20 cellular contexts compared by ENCODE assay signal in the genomic region with DNA sequence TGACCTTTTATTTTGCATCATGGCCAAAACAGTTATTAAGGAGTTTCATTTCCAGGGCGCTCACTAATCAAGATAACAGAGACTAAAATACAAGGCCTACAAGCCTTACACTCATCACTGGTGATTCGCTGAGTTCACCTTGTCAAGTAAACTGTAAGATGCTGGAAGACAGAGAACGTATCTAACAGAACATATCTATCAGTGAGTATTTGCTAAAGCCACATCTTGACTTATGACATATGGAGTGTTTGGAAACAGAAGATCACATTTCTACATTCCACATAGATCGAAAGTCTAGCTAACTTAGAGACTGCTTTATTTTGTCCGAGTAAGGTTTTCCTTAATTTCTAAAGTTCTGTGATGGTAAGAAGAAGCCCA.
DNase-seq lines count a peak whose midpoint lies in the region; ATAC-seq and TF ChIP-seq lines count a peak whose summit lies in the region.
"Had no signal": no experiment of that assay in that cellular context is flagged by ENCODE, and none has a peak within 500 bp of the region (broad histone marks: within the 10 kb centered on the region; RNA-seq: fewer than 3 reads in every experiment).

No MANE protein-coding gene starts in this region.

- H3K27me3 Mint-ChIP-seq in MCF 10A (ENCODE audit: insufficient read depth, unreplicated experiment) (no peaks in the 10 kb centered on the region), mesothelial cell of epicardium (ENCODE audit: low read depth) (no peaks in the 10 kb centered on the region)

- H3K27ac ChIP-seq in mammary epithelial cell (ENCODE audit: insufficient read depth, low read depth, low read length) (no peak overlapping the region), thymus (ENCODE audit: low read depth) (peak overlapping the region; percentile 8)

- no peak overlapping the region for H3K4me2 ChIP-seq in mammary epithelial cell (ENCODE audit: insufficient read depth, low read depth, low read length)

- intact Hi-C loops in MCF 10A (cut with micrococcal nuclease) (loop anchor here (5.0 to 10.0 kb wide), 4 partner anchors 283 to 616 kb away; no protein-coding TSS in a partner anchor), mammary epithelial cell (cut with micrococcal nuclease) (loop anchor here (5.0 kb wide), 1 partner anchor 113 kb away; no protein-coding TSS in a partner anchor)

- ATAC-seq in HG03025 (IDR thresholded peaks at IDR 0.05; ENCODE audit: low FRiP score, unreplicated experiment) (no peak), GM21528 (IDR thresholded peaks at IDR 0.05; ENCODE audit: low FRiP score, unreplicated experiment) (no peak)
- ATAC-seq: Panc1 had no signal

- no TSS peak for BruUV-seq in MCF 10A (replicated peaks; lab: Mats Ljungman, UMichigan)
- BruUV-seq in mammary epithelial cell (replicated peaks; lab: Mats Ljungman, UMichigan): no TSS peak

- no peak overlapping the region for H2AFZ ChIP-seq in mammary epithelial cell (ENCODE audit: low read depth, low read length)

- in situ Hi-C loops in mammary epithelial cell (cut with MboI; ENCODE audit: low sequenced_read_pairs in 2 of 2): loop anchor here (5.0 to 25.0 kb wide), 4 partner anchors 287 to 848 kb away; a partner anchor contains a TSS
- in situ Hi-C loops in astrocyte of the spinal cord (cut with HindIII; ENCODE audit: low sequenced_read_pairs): no loop called here

- H3K36me3 ChIP-seq in mammary epithelial cell (ENCODE audit: insufficient read depth, low read length) (no peaks in the 10 kb centered on the region), thymus (ENCODE audit: control insufficient read depth, insufficient read depth) (no peaks in the 10 kb centered on the region)

- H3K4me1 Mint-ChIP-seq in MCF 10A (ENCODE audit: insufficient read depth, unreplicated experiment) (peaks cover 60% of the 10 kb centered on the region), mesothelial cell of epicardium (peaks cover 44% of the 10 kb centered on the region)

- H3K9me3 Mint-ChIP-seq in MCF 10A (ENCODE audit: unreplicated experiment) (no peaks in the 10 kb centered on the region), mesothelial cell of epicardium (peaks cover 7% of the 10 kb centered on the region)

- no peaks in the 10 kb centered on the region for H3K9me3 ChIP-seq in mammary epithelial cell (replicated peaks; ENCODE audit: insufficient read depth, low read length)
- H3K9me3 ChIP-seq in thymus (ENCODE audit: control insufficient read depth): no peaks in the 10 kb centered on the region

- POLR2A ChIA-PET in MCF 10A (lab: Yijun Ruan, JAX): interaction anchor here (0.7 to 1.7 kb wide), 3 partner anchors 500 to 848 kb away, joined by 3 to 8 read pairs (median 4); no protein-coding TSS in a partner anchor

- H3K27me3 ChIP-seq in mammary epithelial cell (ENCODE audit: insufficient read depth, low read length) (no peaks in the 10 kb centered on the region), thymus (ENCODE audit: control insufficient read depth, insufficient read depth) (no peaks in the 10 kb centered on the region)

- dilution Hi-C loops in mammary epithelial cell (cut with HindIII; ENCODE audit: low sequenced_read_pairs): no loop called here

- H3K79me2 ChIP-seq in mammary epithelial cell (ENCODE audit: insufficient read depth, low read length): no peaks in the 10 kb centered on the region

- peaks cover 7% of the 10 kb centered on the region for H3K36me3 Mint-ChIP-seq in MCF 10A (ENCODE audit: insufficient read depth, unreplicated experiment)
- peaks cover 2% of the 10 kb centered on the region for H3K36me3 Mint-ChIP-seq in mesothelial cell of epicardium
- H3K36me3 Mint-ChIP-seq: CD14-positive monocyte had no signal

- no peak for DNase-seq in MCF 10A (ENCODE audit: unreplicated experiment)
- no peak for DNase-seq in mammary epithelial cell
- DNase-seq in astrocyte of the spinal cord (ENCODE audit: low read depth, low spot score): peak; percentile 11
- DNase-seq in mesothelial cell of epicardium (ENCODE audit: low spot score in 2 of 2, unreplicated experiment in 2 of 2): no peak
- DNase-seq in NCI-H1417 (lab: John Stamatoyannopoulos, UW): no peak
- DNase-seq: GF-D8, Kasumi-1, MM.1S, NCI-H1048, NCI-H1436, NCI-H187 treated with DMSO at 0.1 percent for 48 hours, NCI-H2227 treated with DMSO at 0.1 percent for 48 hours, NCI-H510A, NCI-H748 treated with DMSO at 0.1 percent for 48 hours, SIG-M5 had no signal

- no peak overlapping the region for H3K9ac ChIP-seq in mammary epithelial cell (ENCODE audit: insufficient read depth, low read length)

- H3K27ac Mint-ChIP-seq in MCF 10A (ENCODE audit: low read depth, unreplicated experiment): peak overlapping the region; percentile 61
- H3K27ac Mint-ChIP-seq in mesothelial cell of epicardium: peak overlapping the region; percentile 76
- H3K27ac Mint-ChIP-seq: CD14-positive monocyte had no signal

- WGBS in mammary epithelial cell (ENCODE audit: low coverage, missing lambda C conversion rate): 96% methylated on average over 5 of the region's 5 CpGs
- WGBS in thymus: 97% methylated on average over 5 of the region's 5 CpGs

- no peaks in the 10 kb centered on the region for H4K20me1 ChIP-seq in mammary epithelial cell (ENCODE audit: insufficient read depth, low read length)

- CTCF ChIA-PET in MCF 10A (lab: Yijun Ruan, JAX) (interaction anchor here (0.6 to 3.7 kb wide), 10 partner anchors 131 to 851 kb away, joined by 3 to 35 read pairs (median 4); a partner anchor contains a TSS), mammary epithelial cell (lab: Charles Lee; ENCODE audit: low non-redundant PET) (no interaction called here)

- H3K4me3 Mint-ChIP-seq in MCF 10A (ENCODE audit: unreplicated experiment): no peak overlapping the region
- no peak overlapping the region for H3K4me3 Mint-ChIP-seq in mesothelial cell of epicardium
- H3K4me3 Mint-ChIP-seq: CD14-positive monocyte had no signal

- no peak for TF ChIP-seq CTCF in MCF 10A (IDR thresholded peaks at IDR 0.05; ENCODE audit: unreplicated experiment)
- no peak for TF ChIP-seq CTCF in mammary epithelial cell (conservative IDR thresholded peaks at IDR 0.05 in 1 of 2, IDR thresholded peaks at IDR 0.05 in 1 of 2; ENCODE audit: extremely low read depth in 1 of 2, insufficient read depth in 1 of 2, low read depth in 1 of 2, low read length in 2 of 2)
- TF ChIP-seq CTCF in astrocyte of the spinal cord (IDR thresholded peaks at IDR 0.05; ENCODE audit: low read depth, low read length): no peak
- TF ChIP-seq CTCF in mesothelial cell of epicardium (IDR thresholded peaks at IDR 0.05; ENCODE audit: unreplicated experiment): no peak

- H3K4me1 ChIP-seq in mammary epithelial cell (ENCODE audit: insufficient read depth, low read length) (peaks cover 39% of the 10 kb centered on the region), thymus (ENCODE audit: control insufficient read depth, insufficient read depth, low read length) (no peaks in the 10 kb centered on the region)

- no peak overlapping the region for H3K4me3 ChIP-seq in mammary epithelial cell (replicated peaks in 1 of 3; ENCODE audit: insufficient read depth in 1 of 3, low read depth in 2 of 3, low read length in 3 of 3)
- no peak overlapping the region for H3K4me3 ChIP-seq in astrocyte of the spinal cord (ENCODE audit: low read depth, low read length)
- H3K4me3 ChIP-seq in thymus (ENCODE audit: low read length): no peak overlapping the region
